23 cellular contexts compared by ENCODE assay signal in genomic region chr12:95759039-95759438, GRCh38.
"Had no signal": no experiment of that assay in that cellular context is flagged by ENCODE, and none has a peak within 500 bp of the region (broad histone marks: within the 10 kb centered on the region; RNA-seq: fewer than 3 reads in every experiment).

No MANE protein-coding gene starts in this region.

- H3K4me3 ChIP-seq: colonic mucosa, coronary artery, dorsolateral prefrontal cortex, esophagus muscularis mucosa, esophagus squamous epithelium, gastrocnemius medialis, gastroesophageal sphincter, heart left ventricle, heart right ventricle had no signal

- H3K9me3 Mint-ChIP-seq: dendritic cell treated with granulocyte-macrophage colony-stimulating factor and Interleukin-4, amounts not matched to agents 40 ng/mL and 50 ng/mL, for 4 days; effector memory CD8-positive, alpha-beta T cell had no signal

- ATAC-seq: effector memory CD8-positive, alpha-beta T cell; esophagus mucosa; foreskin keratinocyte; gastrocnemius medialis; gastroesophageal sphincter; heart left ventricle; heart right ventricle had no signal

- DNase-seq: colonic mucosa; cortex of kidney; dermis blood vessel endothelial cell; dorsolateral prefrontal cortex; effector CD4-positive, alpha-beta T cell; effector CD8-positive, alpha-beta T cell; effector memory CD4-positive, alpha-beta T cell; effector memory CD8-positive, alpha-beta T cell; erythroblast; esophagus squamous epithelium; foreskin keratinocyte; foreskin melanocyte; gastrocnemius medialis; glutamatergic neuron; head of caudate nucleus; heart left ventricle; heart right ventricle had no signal

- H3K4me1 ChIP-seq: colonic mucosa had no signal

- H3K27ac Mint-ChIP-seq: dendritic cell treated with granulocyte-macrophage colony-stimulating factor and Interleukin-4, amounts not matched to agents 40 ng/mL and 50 ng/mL, for 4 days; effector memory CD8-positive, alpha-beta T cell had no signal

- H3K36me3 ChIP-seq: colonic mucosa, esophagus muscularis mucosa, esophagus squamous epithelium, gastrocnemius medialis, gastroesophageal sphincter had no signal

- H3K27me3 ChIP-seq: colonic mucosa, dorsolateral prefrontal cortex, esophagus muscularis mucosa, esophagus squamous epithelium, foreskin keratinocyte, gastrocnemius medialis, gastroesophageal sphincter, heart left ventricle, heart right ventricle had no signal

- H3K27ac ChIP-seq: colonic mucosa, coronary artery, epithelial cell of prostate, esophagus muscularis mucosa, esophagus squamous epithelium, foreskin keratinocyte, gastrocnemius medialis, gastroesophageal sphincter, heart left ventricle, heart right ventricle had no signal

- H3K9me3 ChIP-seq: colonic mucosa, esophagus squamous epithelium had no signal

- H3K4me3 Mint-ChIP-seq: dendritic cell treated with granulocyte-macrophage colony-stimulating factor and Interleukin-4, amounts not matched to agents 40 ng/mL and 50 ng/mL, for 4 days; effector memory CD8-positive, alpha-beta T cell had no signal
